26 cellular contexts compared by ENCODE assay signal in the genomic region with DNA sequence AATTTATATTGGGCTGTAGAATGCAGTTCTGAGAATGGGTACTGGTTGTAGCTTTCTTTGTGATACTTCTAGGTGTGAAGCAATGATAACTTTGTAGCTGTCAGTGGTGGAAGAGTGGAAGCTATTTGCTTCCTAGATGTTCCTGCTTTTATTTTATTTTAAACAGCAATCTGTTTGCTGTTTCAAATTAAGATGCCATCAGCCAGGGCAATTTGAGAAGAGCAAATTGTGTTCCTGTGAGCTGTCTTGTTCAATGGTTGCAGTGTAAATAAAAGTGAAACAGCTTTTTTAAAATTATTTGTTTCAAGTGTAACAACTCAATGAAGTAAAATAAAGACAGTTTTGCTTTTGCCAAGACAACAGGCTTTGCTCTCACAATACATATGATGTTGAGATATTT.
"Had no signal": no experiment of that assay in that cellular context is flagged by ENCODE, and none has a peak within 500 bp of the region (broad histone marks: within the 10 kb centered on the region; RNA-seq: fewer than 3 reads in every experiment).

No MANE protein-coding gene starts in this region.

- H3K27me3 ChIP-seq: Peyer's patch, SJSA1 had no signal

- H3K4me1 ChIP-seq: Peyer's patch, SJSA1 had no signal

- DNase-seq: Karpas-422, MM.1S, MV-4-11, NCI-H1092, NCI-H1105, NCI-H1417 treated with DMSO at 0.1 percent for 48 hours, NCI-H1436 treated with DMSO at 0.1 percent for 48 hours, NCI-H1694 treated with DMSO at 0.1 percent for 48 hours, NCI-H187 treated with DMSO at 0.1 percent for 48 hours, NCI-H2029, NCI-H2081, NCI-H2171 treated with DMSO at 0.1 percent for 48 hours, NCI-H2227 treated with DMSO at 0.1 percent for 48 hours, NCI-H345, NCI-H446, NCI-H510A treated with DMSO at 0.1 percent for 48 hours, NCI-H524 treated with DMSO at 0.1 percent for 48 hours, NCI-H526 treated with DMSO at 0.1 percent for 48 hours, NCI-H774, Peyer's patch, Right ventricle myocardium superior, RPMI8226, SHP77 treated with DMSO at 0.1 percent for 48 hours, T-cell had no signal

- H3K27ac ChIP-seq: KMS-11, Peyer's patch, SJSA1 had no signal

- H3K9ac ChIP-seq: KMS-11 had no signal

- H3K9me3 ChIP-seq: Peyer's patch, SJSA1 had no signal

- H3K36me3 ChIP-seq: Peyer's patch, SJSA1 had no signal

- H3K4me2 ChIP-seq: KMS-11 had no signal

- H3K4me3 ChIP-seq: Peyer's patch, SJSA1 had no signal

- ATAC-seq: T-cell had no signal
